ENCODE assay signal across 9 cellular contexts in genomic region chr12:109387425-109388166, GRCh38. TPM values are rescaled to one million over a fixed set of nuclear protein-coding genes. Genes with fewer than 3 reads are reported as not detected.
A peak's percentile ranks its signal among the peaks of the same experiment; 100 is the strongest.
DNase-seq lines count a peak whose midpoint lies in the region; ATAC-seq and TF ChIP-seq lines count a peak whose summit lies in the region.
"Had no signal": no experiment of that assay in that cellular context is flagged by ENCODE, and none has a peak within 500 bp of the region (broad histone marks: within the 10 kb centered on the region; RNA-seq: fewer than 3 reads in every experiment).

No MANE protein-coding gene starts in this region.

- TF ChIP-seq CTCF in CD14-positive monocyte (IDR thresholded peaks at IDR 0.05) (peak; percentile 44), HFFc6 (IDR thresholded peaks at IDR 0.05) (peak; percentile 77), esophagus muscularis mucosa (IDR thresholded peaks at IDR 0.05) (peak in 2 of 3 experiments; percentile 35 to 54), retinal pigment epithelial cell (conservative IDR thresholded peaks at IDR 0.05; ENCODE audit: low read depth, low read length) (peak; percentile 52)

- no peaks in the 10 kb centered on the region for H3K27me3 ChIP-seq in esophagus muscularis mucosa

- no peak for DNase-seq in CD14-positive monocyte (ENCODE audit: low spot score)
- peak; percentile 42 for DNase-seq in HFFc6
- DNase-seq in OCI-M1 (lab: John Stamatoyannopoulos, UW) = peak; percentile 83
- no peak for DNase-seq in esophagus muscularis mucosa (ENCODE audit: extremely low spot score)
- no peak for DNase-seq in retinal pigment epithelial cell (ENCODE audit: low read depth)
- DNase-seq in stimulated activated CD4-positive, alpha-beta T cell treated with anti-CD3 and anti-CD28 coated beads, Interleukin-4, amount 100 ng/mL, for 4 hours = no peak
- DNase-seq in NCI-H774 (lab: John Stamatoyannopoulos, UW) = no peak

- H3K36me3 Mint-ChIP-seq in CD14-positive monocyte (no peaks in the 10 kb centered on the region), HFFc6 (ENCODE audit: low read depth) (no peaks in the 10 kb centered on the region)

- no peaks in the 10 kb centered on the region for H3K9me3 ChIP-seq in esophagus muscularis mucosa

- H3K9me3 Mint-ChIP-seq in CD14-positive monocyte (peaks cover 0 to 6% (median 3%) of the 10 kb centered on the region in 7 donors), HFFc6 (no peaks in the 10 kb centered on the region; the same call in 1 of the 2 replicates)

- H3K4me3 Mint-ChIP-seq in CD14-positive monocyte (no peak overlapping the region), HFFc6 (no peak overlapping the region)

- ATAC-seq in GM18867 (IDR thresholded peaks at IDR 0.05; ENCODE audit: unreplicated experiment) = no peak

- H3K4me3 ChIP-seq in esophagus muscularis mucosa = no peak overlapping the region
- no peak overlapping the region for H3K4me3 ChIP-seq in retinal pigment epithelial cell (ENCODE audit: low read length)

- H3K27ac Mint-ChIP-seq in CD14-positive monocyte (peak overlapping the region in 1 of 7 donors; percentile 17), HFFc6 (no peak overlapping the region)

- peaks cover 0 to 23% (median 18%) of the 10 kb centered on the region in 4 donors for H3K4me1 ChIP-seq in esophagus muscularis mucosa

- intact Hi-C loops in CD14-positive monocyte (cut with micrococcal nuclease) (no loop called here), esophagus muscularis mucosa (cut with DNase I) (no loop called here)

- WGBS in esophagus muscularis mucosa = 71% methylated on average over 9 of the region's 9 CpGs

- H3K36me3 ChIP-seq in esophagus muscularis mucosa = no peaks in the 10 kb centered on the region

- H3K27ac ChIP-seq in esophagus muscularis mucosa (replicated peaks in 1 of 4) = no peak overlapping the region
- H3K27ac ChIP-seq: epithelial cell of prostate had no signal

- TF ChIP-seq EP300 in esophagus muscularis mucosa (IDR thresholded peaks at IDR 0.05) = no peak

- H3K27me3 Mint-ChIP-seq in CD14-positive monocyte (ENCODE audit: low read depth in 3 of 3) = peaks cover 0 to 14% (median 6%) of the 10 kb centered on the region in 3 donors
- peaks cover 2% of the 10 kb centered on the region; the same call in 1 of the 2 replicates for H3K27me3 Mint-ChIP-seq in HFFc6 (ENCODE audit: insufficient read depth)

- no peak for TF ChIP-seq POLR2A in esophagus muscularis mucosa (IDR thresholded peaks at IDR 0.05; ENCODE audit: low read depth)

- H3K4me1 Mint-ChIP-seq in CD14-positive monocyte = no peaks in the 10 kb centered on the region
- H3K4me1 Mint-ChIP-seq in HFFc6 (ENCODE audit: low read depth) = peaks cover 16% of the 10 kb centered on the region

RNA-seq across cellular contexts. Expression of gene MYO1H, which starts 39.9 kb away (rescaled TPM):
- not detected for polyA plus RNA-seq in CD14-positive monocyte
- not detected for total RNA-seq in HFFc6 (2021; fragmentation: NEBNext Ultra II Directional; extraction: Animal tissue kit (Norgen Biotek cat#: 25700))
- not detected for total RNA-seq in esophagus muscularis mucosa

Comparison
In these comparisons a context has a peak if more than half of its experiments do, and no peak if none do; other contexts are left out.
1. DNase-seq: peak in HFFc6 (single experiment) and OCI-M1 (single experiment); none in CD14-positive monocyte (single experiment), esophagus muscularis mucosa (single experiment), retinal pigment epithelial cell (single experiment), stimulated activated CD4-positive, alpha-beta T cell treated with anti-CD3 and anti-CD28 coated beads, Interleukin-4, amount 100 ng/mL, for 4 hours (0 of 2) and NCI-H774 (single experiment).
2. Peak in every context shown above with its lines, with median percentiles within 50 percentile points of each other: CTCF ChIP-seq.